In genomic region chr4:4383085-4383484, GRCh38 we compare ENCODE assay signal across 15 cellular contexts. TPM values are rescaled to one million over a fixed set of nuclear protein-coding genes. Genes with fewer than 3 reads are reported as not detected.
DNase-seq lines count a peak whose midpoint lies in the region; ATAC-seq and TF ChIP-seq lines count a peak whose summit lies in the region.
"Had no signal": no experiment of that assay in that cellular context is flagged by ENCODE, and none has a peak within 500 bp of the region (broad histone marks: within the 10 kb centered on the region; RNA-seq: fewer than 3 reads in every experiment).

No MANE protein-coding gene starts in this region.

- intact Hi-C loops in Right ventricle myocardium inferior (cut with DNase I) (no loop called here), cardiac septum (cut with DNase I) (no loop called here), left ventricle myocardium inferior (cut with micrococcal nuclease) (no loop called here)

- H3K27ac ChIP-seq in left ventricle myocardium inferior (replicated peaks) (peak overlapping the region; percentile 67), neuronal stem cell (replicated peaks; ENCODE audit: low read length) (no peak overlapping the region)
- H3K27ac ChIP-seq: 22Rv1 had no signal

- no peak overlapping the region for H3K18ac ChIP-seq in neuronal stem cell (ENCODE audit: low read length)

- H3K36me3 Mint-ChIP-seq in type B pancreatic cell: no peaks in the 10 kb centered on the region
- H3K36me3 Mint-ChIP-seq: CD14-positive monocyte had no signal

- no peak overlapping the region for H2BK120ac ChIP-seq in neuronal stem cell (ENCODE audit: low read depth, low read length)

- DNase-seq in Right ventricle myocardium inferior (ENCODE audit: missing footprints) (no peak), cardiac septum (ENCODE audit: low spot score) (no peak), left ventricle myocardium inferior (peak; percentile 46), neuronal stem cell (ENCODE audit: low spot score) (no peak), type B pancreatic cell (ENCODE audit: extremely low spot score, unreplicated experiment) (no peak), islet precursor cell (no peak)
- DNase-seq in activated CD4-positive, CD25-positive, alpha-beta regulatory T cell (lab: John Stamatoyannopoulos, UW): no peak
- DNase-seq: DMS53, GF-D8, HCEC 1CT, HFFc6 had no signal

- no peak overlapping the region for H3K23ac ChIP-seq in neuronal stem cell (ENCODE audit: low read depth, low read length, poor library complexity)

- no peak overlapping the region for H2BK15ac ChIP-seq in neuronal stem cell (ENCODE audit: low read length)

- H2AFZ ChIP-seq in neuronal stem cell (ENCODE audit: low read length): no peak overlapping the region

- no peak overlapping the region for H3K27ac Mint-ChIP-seq in type B pancreatic cell
- H3K27ac Mint-ChIP-seq: CD14-positive monocyte, HFFc6 had no signal

- peaks cover 47% of the 10 kb centered on the region for H3K27me3 ChIP-seq in left ventricle myocardium inferior (ENCODE audit: low read depth)
- H3K27me3 ChIP-seq in neuronal stem cell (ENCODE audit: control insufficient read depth in 3 of 3, insufficient read depth in 3 of 3, low read depth in 1 of 3, low read length in 3 of 3): peaks cover 7 to 72% (median 34%) of the 10 kb centered on the region in 3 experiments

- no peak overlapping the region for H2AK5ac ChIP-seq in neuronal stem cell (ENCODE audit: low read depth, low read length)

- H3K27me3 Mint-ChIP-seq in type B pancreatic cell: peaks cover 54% of the 10 kb centered on the region

- H3K14ac ChIP-seq in neuronal stem cell (ENCODE audit: low read length): peak overlapping the region; percentile 82

- H3K4me1 ChIP-seq in left ventricle myocardium inferior (peaks cover 35% of the 10 kb centered on the region), neuronal stem cell (ENCODE audit: control insufficient read depth in 2 of 2, insufficient read depth in 1 of 2, low read depth in 1 of 2, low read length in 2 of 2) (peaks cover 8 to 10% of the 10 kb centered on the region in 2 donors)

- H3K9ac ChIP-seq in neuronal stem cell (ENCODE audit: low read depth, low read length, poor library complexity): no peak overlapping the region

- H3K4ac ChIP-seq in neuronal stem cell (ENCODE audit: low read length): no peak overlapping the region

- WGBS in neuronal stem cell (ENCODE audit: extremely low coverage in 2 of 2, insufficient read length in 2 of 2, insufficient replicate concordance in 1 of 2), 2 donors: no CpG with 5 or more reads among the region's 3 CpGs

- TF ChIP-seq CTCF in left ventricle myocardium inferior (IDR thresholded peaks at IDR 0.05; ENCODE audit: borderline replicate concordance) (no peak), type B pancreatic cell (conservative IDR thresholded peaks at IDR 0.05) (no peak)

- H3K79me1 ChIP-seq in neuronal stem cell (ENCODE audit: low read depth, low read length): peaks cover 4% of the 10 kb centered on the region

- no peak overlapping the region for H4K8ac ChIP-seq in neuronal stem cell (ENCODE audit: low read depth, low read length)

- H3K36me3 ChIP-seq in left ventricle myocardium inferior: no peaks in the 10 kb centered on the region
- no peaks in the 10 kb centered on the region for H3K36me3 ChIP-seq in neuronal stem cell (replicated peaks in 1 of 2; ENCODE audit: control insufficient read depth in 2 of 2, insufficient read depth in 2 of 2, low read length in 2 of 2)

- peaks cover 5% of the 10 kb centered on the region for H3K4me1 Mint-ChIP-seq in type B pancreatic cell (ENCODE audit: unreplicated experiment)

- no peak overlapping the region for H2BK5ac ChIP-seq in neuronal stem cell (ENCODE audit: low read length)

- no peak overlapping the region for H4K91ac ChIP-seq in neuronal stem cell (ENCODE audit: low read depth, low read length, poor library complexity)

- ATAC-seq in Right ventricle myocardium inferior (peak; percentile 75), HG02610 (IDR thresholded peaks at IDR 0.05; ENCODE audit: unreplicated experiment) (no peak)
- ATAC-seq: HepG2 had no signal

- H3K4me3 ChIP-seq in left ventricle myocardium inferior (no peak overlapping the region), neuronal stem cell (ENCODE audit: low read length in 2 of 2) (no peak overlapping the region)

- no peak overlapping the region for H3K4me2 ChIP-seq in neuronal stem cell (ENCODE audit: insufficient read depth, low read length, poor library complexity, severe bottlenecking)

- peak overlapping the region; percentile 38 for H3K4me3 Mint-ChIP-seq in type B pancreatic cell
- H3K4me3 Mint-ChIP-seq: HFFc6 had no signal

- no peaks in the 10 kb centered on the region for H3K9me3 ChIP-seq in left ventricle myocardium inferior (replicated peaks)
- no peaks in the 10 kb centered on the region for H3K9me3 ChIP-seq in neuronal stem cell (replicated peaks in 1 of 2; ENCODE audit: control insufficient read depth in 2 of 2, insufficient read depth in 1 of 2, low read depth in 1 of 2, low read length in 2 of 2)

- no peak overlapping the region for H2BK12ac ChIP-seq in neuronal stem cell (ENCODE audit: low read length)

- H3K9me3 Mint-ChIP-seq in type B pancreatic cell: no peaks in the 10 kb centered on the region
- H3K9me3 Mint-ChIP-seq: HFFc6 had no signal

RNA-seq across cellular contexts. Expression of gene NSG1, which starts 3.8 kb away (rescaled TPM):
- total RNA-seq in Right ventricle myocardium inferior: 8.9 TPM
- total RNA-seq in cardiac septum: 2.6 TPM
- 14.3 TPM for total RNA-seq in left ventricle myocardium inferior
- 40.6 TPM for polyA plus RNA-seq in neuronal stem cell (2013, experiment 1 of 2)
- polyA plus RNA-seq in neuronal stem cell (2013, experiment 2 of 2): 39.6 TPM
- total RNA-seq in type B pancreatic cell (ENCODE audit: low replicate concordance): 71.9 and 216 TPM in 2 replicates
- total RNA-seq: HepG2 had no signal
- polyA plus RNA-seq: HepG2 had no signal
